ENCODE assay signal across 8 cellular contexts in the genomic region with DNA sequence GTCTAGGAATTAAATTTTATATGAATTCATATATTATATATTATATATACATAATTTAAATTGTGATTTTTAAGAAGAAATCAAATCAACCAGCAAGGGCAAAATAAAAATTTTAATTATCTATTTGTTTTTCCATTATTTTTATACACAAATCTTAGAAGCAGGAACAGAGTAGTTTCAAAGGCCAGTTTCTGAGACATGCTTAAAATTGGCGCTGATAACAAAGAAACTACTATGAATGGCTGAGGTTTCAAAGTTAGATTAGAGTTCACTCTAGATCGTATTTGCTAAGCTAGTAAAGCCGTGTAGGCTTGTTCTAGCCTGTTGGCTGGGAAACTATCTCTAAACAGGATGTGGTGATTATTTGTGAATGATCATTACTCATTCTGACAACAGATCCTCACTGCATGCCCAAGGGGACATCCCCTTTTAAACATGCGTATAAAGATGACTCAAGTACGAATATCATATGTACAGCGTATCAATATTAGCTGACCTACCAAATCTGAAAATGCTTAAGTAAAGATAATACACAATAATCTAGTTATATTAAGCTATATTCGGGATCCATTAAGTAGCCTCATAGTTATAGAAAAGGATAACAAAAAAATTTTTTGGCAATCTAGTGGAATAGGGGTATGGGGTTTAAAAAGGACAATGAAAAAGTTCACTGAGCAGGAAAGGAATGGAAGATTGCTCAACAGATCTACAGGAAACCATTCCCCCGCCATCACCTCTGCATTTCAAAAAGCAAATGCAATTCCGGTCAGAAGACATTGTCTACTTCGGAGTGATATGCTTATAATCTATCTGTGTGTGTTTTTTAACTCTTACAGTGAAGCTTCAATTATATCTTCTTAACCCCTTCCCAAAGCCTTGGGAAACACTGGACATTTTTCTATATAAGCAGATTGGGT.
DNase-seq lines count a peak whose midpoint lies in the region; ATAC-seq, FAIRE-seq and TF ChIP-seq lines count a peak whose summit lies in the region.

No MANE protein-coding gene starts in this region.

- FAIRE-seq in RCC 7860 (lab: Jason Lieb, UNC), result no peak

- no peak overlapping the region for H3K4me3 ChIP-seq in epithelial cell of esophagus (ENCODE audit: low read length)

- ATAC-seq in HG02981 (IDR thresholded peaks at IDR 0.05; ENCODE audit: unreplicated experiment) (peak; percentile 95), HG02798 (IDR thresholded peaks at IDR 0.05; ENCODE audit: poor library complexity, unreplicated experiment) (no peak)

- DNase-seq in stimulated activated CD4-positive, alpha-beta T cell treated with anti-CD3 and anti-CD28 coated beads, Interleukin-2, amount 100 ng/mL, for 4 hours (ENCODE audit: low read depth), result peak; percentile 22
- no peak for DNase-seq in stimulated activated CD4-positive, alpha-beta T cell treated with anti-CD3 and anti-CD28 coated beads, Interleukin-2, amount 100 ng/mL, for 48 hours
- peak; percentile 64 for DNase-seq in RCC 7860 (ENCODE audit: low spot score)
- peak; percentile 97 for DNase-seq in epithelial cell of esophagus (ENCODE audit: low read depth)
- DNase-seq in ecto neural progenitor cell (ENCODE audit: low spot score), result no peak
- DNase-seq in DMS 273 treated with DMSO at 0.1 percent for 48 hours (lab: John Stamatoyannopoulos, UW), result no peak

- TF ChIP-seq CTCF in epithelial cell of esophagus (IDR thresholded peaks at IDR 0.05; ENCODE audit: insufficient read depth, low read depth, low read length, missing control alignments), result no peak

Comparison
In these comparisons a context has a peak if more than half of its experiments do, and no peak if none do; other contexts are left out.
1. DNase-seq: peak in stimulated activated CD4-positive, alpha-beta T cell treated with anti-CD3 and anti-CD28 coated beads, Interleukin-2, amount 100 ng/mL, for 4 hours (single experiment), RCC 7860 (single experiment) and epithelial cell of esophagus (single experiment); none in stimulated activated CD4-positive, alpha-beta T cell treated with anti-CD3 and anti-CD28 coated beads, Interleukin-2, amount 100 ng/mL, for 48 hours (0 of 2), ecto neural progenitor cell (single experiment) and DMS 273 treated with DMSO at 0.1 percent for 48 hours (single experiment).